Comparison of ENCODE assay signal across 8 cellular contexts in the genomic region with DNA sequence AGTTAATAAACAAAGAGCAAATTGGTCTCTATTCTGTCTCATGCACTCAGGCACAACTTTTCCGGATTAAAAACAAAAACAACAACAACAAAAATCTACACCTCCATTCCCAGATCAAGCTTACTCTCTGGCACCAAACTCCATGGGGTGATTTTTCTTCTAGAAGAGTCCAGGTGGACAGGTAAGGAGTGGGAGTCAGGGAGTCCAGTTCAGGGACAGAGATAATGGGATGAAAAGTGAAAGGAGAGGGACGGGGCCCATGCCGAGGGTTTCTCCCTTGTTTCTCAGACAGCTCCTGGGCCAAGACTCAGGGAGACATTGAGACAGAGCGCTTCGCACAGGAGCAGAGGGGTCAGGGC. TPM values are rescaled to one million over a fixed set of nuclear protein-coding genes. Genes with fewer than 3 reads are reported as not detected.
DNase-seq lines count a peak whose midpoint lies in the region; ATAC-seq and TF ChIP-seq lines count a peak whose summit lies in the region.

No MANE protein-coding gene starts in this region.

- H3K9ac ChIP-seq in iPS-20b (ENCODE audit: low read depth, low read length), result peak overlapping the region; percentile 25; the same call in 1 of the 2 replicates

- no peaks in the 10 kb centered on the region; the same call in 1 of the 2 replicates for H3K4me1 ChIP-seq in iPS-20b (ENCODE audit: insufficient read depth, low read length)
- peaks cover 0 to 29% (median 15%) of the 10 kb centered on the region in 4 donors for H3K4me1 ChIP-seq in stomach

- H3K27ac ChIP-seq in iPS-20b (ENCODE audit: low read length) (no peak overlapping the region), stomach (peak overlapping the region; percentile 86 to 93 (median 91))

- peaks cover 53 to 63% of the 10 kb centered on the region in 2 donors for H3K36me3 Mint-ChIP-seq in activated naive CD4-positive, alpha-beta T cell treated with anti-CD3 and anti-CD28 coated beads, Interleukin-2, amount 50 U/mL, for 72 hours

- TF ChIP-seq CTCF in HFF-Myc (IDR thresholded peaks at IDR 0.05; ENCODE audit: low read depth, low read length, missing control alignments), result no peak
- no peak for TF ChIP-seq CTCF in stomach (IDR thresholded peaks at IDR 0.05)

- WGBS in stomach, 5 donors, result 0 to 2% (median 1%) methylated on average over 4 to 5 of the region's 5 CpGs

- no peaks in the 10 kb centered on the region for H3K9me3 ChIP-seq in iPS-20b (ENCODE audit: insufficient read depth, low read depth, low read length)
- H3K9me3 ChIP-seq in stomach, result no peaks in the 10 kb centered on the region

- TF ChIP-seq POLR2A in stomach (IDR thresholded peaks at IDR 0.05), result no peak

- ATAC-seq in activated naive CD4-positive, alpha-beta T cell treated with anti-CD3 and anti-CD28 coated beads, Interleukin-2, amount 50 U/mL, for 72 hours, result no peak
- ATAC-seq in HG03565 (IDR thresholded peaks at IDR 0.05; ENCODE audit: unreplicated experiment) (no peak), HG02840 (IDR thresholded peaks at IDR 0.05; ENCODE audit: low FRiP score, unreplicated experiment) (no peak)

- peaks cover 7% of the 10 kb centered on the region for H3K27me3 ChIP-seq in iPS-20b (ENCODE audit: insufficient read depth, low read length)
- H3K27me3 ChIP-seq in stomach, result no peaks in the 10 kb centered on the region

- H3K27ac Mint-ChIP-seq in activated naive CD4-positive, alpha-beta T cell treated with anti-CD3 and anti-CD28 coated beads, Interleukin-2, amount 50 U/mL, for 72 hours, result peak overlapping the region; percentile 99 to 100

- TF ChIP-seq EP300 in stomach (IDR thresholded peaks at IDR 0.05), result no peak

- peak overlapping the region; percentile 70 for H3K4me3 ChIP-seq in HFF-Myc (replicated peaks; ENCODE audit: low read depth, low read length)
- H3K4me3 ChIP-seq in iPS-20b (ENCODE audit: low read length), result peak overlapping the region; percentile 69
- H3K4me3 ChIP-seq in stomach, result peak overlapping the region; percentile 47 to 71 (median 65)

- no peaks in the 10 kb centered on the region for H3K9me3 Mint-ChIP-seq in activated naive CD4-positive, alpha-beta T cell treated with anti-CD3 and anti-CD28 coated beads, Interleukin-2, amount 50 U/mL, for 72 hours

- no peak for DNase-seq in HFF-Myc (ENCODE audit: extremely low read depth, low read depth)
- DNase-seq in activated naive CD4-positive, alpha-beta T cell treated with anti-CD3 and anti-CD28 coated beads, Interleukin-2, amount 50 U/mL, for 72 hours (ENCODE audit: low spot score in 2 of 2), result no peak
- DNase-seq in stomach, result no peak
- no peak for DNase-seq in dermis blood vessel endothelial cell
- no peak for DNase-seq in NCI-H345 (lab: John Stamatoyannopoulos, UW)

- intact Hi-C loops in stomach (cut with DNase I; ENCODE audit: low total_unique reads), result no loop called here

- H3K36me3 ChIP-seq in iPS-20b (ENCODE audit: insufficient read depth, low read depth, low read length) (peaks cover 5% of the 10 kb centered on the region; the same call in 1 of the 2 replicates), stomach (peaks cover 0 to 26% (median 11%) of the 10 kb centered on the region in 4 donors)

RNA-seq across cellular contexts. Expression of a gene that starts 0.4 kb away (rescaled TPM):
- 1,000 to 10,000 TPM; 1,088 to 2,034 TPM for total RNA-seq in activated naive CD4-positive, alpha-beta T cell treated with anti-CD3 and anti-CD28 coated beads, Interleukin-2, amount 50 U/mL, for 72 hours
- total RNA-seq in stomach, result 100 to 1,000 TPM; 290 to 910 (median 313) TPM
- 100 to 1,000 TPM; 142 to 628 (median 276) TPM for polyA plus RNA-seq in stomach
- 595 and 927 TPM in 2 replicates for total RNA-seq in dermis blood vessel endothelial cell
